Comparison of ENCODE assay signal across 1 cellular context in genomic region chr10:27742926-27743735, GRCh38.
TF ChIP-seq lines count a peak whose summit lies in the region.

No MANE protein-coding gene starts in this region.

TF ChIP-seq in HEK293, 187 proteins besides CTCF, POLR2A, EP300 and RAD21 (continued from another document):
- no peak for TF ChIP-seq ZBTB10 (tag by site-specific recombination; IDR thresholded peaks at IDR 0.05)
- no peak for TF ChIP-seq YY1 (tag by site-specific recombination; IDR thresholded peaks at IDR 0.05)
- TF ChIP-seq ZNF175 (tag by site-specific recombination; IDR thresholded peaks at IDR 0.05) = no peak
- TF ChIP-seq GFI1B (tag by site-specific recombination; IDR thresholded peaks at IDR 0.05) = no peak
- no peak for TF ChIP-seq RBAK (tag by site-specific recombination; IDR thresholded peaks at IDR 0.05)
- no peak for TF ChIP-seq IKZF3 (tag by site-specific recombination; IDR thresholded peaks at IDR 0.05)
